ENCODE assay signal across 8 cellular contexts in genomic region chr5:143606043-143606752, GRCh38.
DNase-seq lines count a peak whose midpoint lies in the region; ATAC-seq and TF ChIP-seq lines count a peak whose summit lies in the region.

No MANE protein-coding gene starts in this region.

- peaks cover 4% of the 10 kb centered on the region for H3K36me3 Mint-ChIP-seq in stimulated activated naive CD8-positive, alpha-beta T cell treated with anti-CD3 and anti-CD28 coated beads, Interleukin-15, Interleukin-2, amounts not matched to agents 100 ng/mL and 50 ng/mL, for 24 hours (ENCODE audit: low read depth)
- H3K36me3 Mint-ChIP-seq in endothelial cell (ENCODE audit: low read depth, unreplicated experiment), result no peaks in the 10 kb centered on the region

- H3K9me2 ChIP-seq in PC-3 (replicated peaks; ENCODE audit: low read length), result no peaks in the 10 kb centered on the region

- H3K4me3 Mint-ChIP-seq in stimulated activated naive CD8-positive, alpha-beta T cell treated with anti-CD3 and anti-CD28 coated beads, Interleukin-15, Interleukin-2, amounts not matched to agents 100 ng/mL and 50 ng/mL, for 24 hours, result peak overlapping the region; percentile 45
- no peak overlapping the region for H3K4me3 Mint-ChIP-seq in endothelial cell (ENCODE audit: unreplicated experiment)

- no peaks in the 10 kb centered on the region for H3K36me3 ChIP-seq in PC-3 (ENCODE audit: low read depth, low read length)

- TF ChIP-seq CTCF in PC-3 (conservative IDR thresholded peaks at IDR 0.05; ENCODE audit: low read depth, low read length) (no peak), endothelial cell (IDR thresholded peaks at IDR 0.05; ENCODE audit: unreplicated experiment) (no peak)

- no TSS peak for BruUV-seq in PC-3 (replicated peaks; lab: Mats Ljungman, UMichigan)

- H3K4me1 Mint-ChIP-seq in stimulated activated naive CD8-positive, alpha-beta T cell treated with anti-CD3 and anti-CD28 coated beads, Interleukin-15, Interleukin-2, amounts not matched to agents 100 ng/mL and 50 ng/mL, for 24 hours (ENCODE audit: low read depth), result peaks cover 43% of the 10 kb centered on the region
- no peaks in the 10 kb centered on the region for H3K4me1 Mint-ChIP-seq in endothelial cell (ENCODE audit: unreplicated experiment)

- H3K9ac ChIP-seq in PC-3 (ENCODE audit: low read length), result peak overlapping the region; percentile 33; the same call in 1 of the 2 replicates

- intact Hi-C loops in PC-3 (cut with micrococcal nuclease), result no loop called here

- peaks cover 14% of the 10 kb centered on the region for H3K27me3 Mint-ChIP-seq in stimulated activated naive CD8-positive, alpha-beta T cell treated with anti-CD3 and anti-CD28 coated beads, Interleukin-15, Interleukin-2, amounts not matched to agents 100 ng/mL and 50 ng/mL, for 24 hours
- H3K27me3 Mint-ChIP-seq in endothelial cell (ENCODE audit: unreplicated experiment), result peaks cover 6% of the 10 kb centered on the region

- ATAC-seq in HG02884 (IDR thresholded peaks at IDR 0.05; ENCODE audit: unreplicated experiment) (peak; percentile 86), PC-3 (peak; percentile 83)

- H3K27ac Mint-ChIP-seq in stimulated activated naive CD8-positive, alpha-beta T cell treated with anti-CD3 and anti-CD28 coated beads, Interleukin-15, Interleukin-2, amounts not matched to agents 100 ng/mL and 50 ng/mL, for 24 hours, result peak overlapping the region; percentile 86
- no peak overlapping the region for H3K27ac Mint-ChIP-seq in endothelial cell (ENCODE audit: unreplicated experiment)

- no peaks in the 10 kb centered on the region for H3K9me3 ChIP-seq in PC-3 (ENCODE audit: low read length)

- DNase-seq in activated naive CD4-positive, alpha-beta T cell treated with Interleukin-2 at 50 U/mL for 16 hours, result peak; percentile 24
- DNase-seq in activated naive CD4-positive, alpha-beta T cell treated with anti-CD3 and anti-CD28 coated beads, Interleukin-2, amount 50 U/mL, for 16 hours, result no peak
- DNase-seq in PC-3 (peak; percentile 82), hypothalamus (lab: John Stamatoyannopoulos, UW) (no peak), NCI-H2227 treated with DMSO at 0.1 percent for 48 hours (lab: John Stamatoyannopoulos, UW) (no peak), endothelial cell (ENCODE audit: low spot score) (no peak)

- 0 out of 2 replicates have a peak overlapping the region, but pooled peaks have one; percentile 9 for H3K4me2 ChIP-seq in PC-3 (ENCODE audit: low read length)

- CTCF ChIA-PET in PC-3 (lab: Charles Lee), result no interaction called here

- no peak overlapping the region for H3K4me3 ChIP-seq in PC-3 (ENCODE audit: low read length)

- no peaks in the 10 kb centered on the region for H3F3A ChIP-seq in PC-3 (ENCODE audit: low read length, unreplicated experiment)

- POLR2A ChIA-PET in PC-3 (lab: Charles Lee; ENCODE audit: unreplicated experiment), result interaction anchor here (0.6 kb wide), 1 partner anchor 110 kb away, joined by 6 read pairs; no protein-coding TSS in a partner anchor

- no peaks in the 10 kb centered on the region for H3K27me3 ChIP-seq in PC-3 (ENCODE audit: low read length)

- H3K27ac ChIP-seq in PC-3 (ENCODE audit: low read length), result peak overlapping the region; percentile 73

- no peak overlapping the region for H2AFZ ChIP-seq in PC-3 (ENCODE audit: low read length)

- no peaks in the 10 kb centered on the region for H3K79me2 ChIP-seq in PC-3 (ENCODE audit: low read length)

- H3K4me1 ChIP-seq in PC-3 (ENCODE audit: insufficient read depth, low read length), result peaks cover 15% of the 10 kb centered on the region; the same call in 1 of the 2 replicates

- H4K20me1 ChIP-seq in PC-3 (ENCODE audit: low read length), result no peaks in the 10 kb centered on the region

- H3K9me3 Mint-ChIP-seq in stimulated activated naive CD8-positive, alpha-beta T cell treated with anti-CD3 and anti-CD28 coated beads, Interleukin-15, Interleukin-2, amounts not matched to agents 100 ng/mL and 50 ng/mL, for 24 hours, result peaks cover 24% of the 10 kb centered on the region
- no peaks in the 10 kb centered on the region for H3K9me3 Mint-ChIP-seq in endothelial cell (ENCODE audit: unreplicated experiment)

Comparison
In these comparisons a context has a peak if more than half of its experiments do, and no peak if none do; other contexts are left out.
1. DNase-seq: peak in activated naive CD4-positive, alpha-beta T cell treated with Interleukin-2 at 50 U/mL for 16 hours (single experiment) and PC-3 (single experiment); none in activated naive CD4-positive, alpha-beta T cell treated with anti-CD3 and anti-CD28 coated beads, Interleukin-2, amount 50 U/mL, for 16 hours (single experiment), hypothalamus (0 of 51), NCI-H2227 treated with DMSO at 0.1 percent for 48 hours (single experiment) and endothelial cell (single experiment).